1 cellular context compared by ENCODE assay signal in genomic region chr11:19972637-19973036, GRCh38.
TF ChIP-seq lines count a peak whose summit lies in the region.

No MANE protein-coding gene starts in this region.

TF ChIP-seq in A549, 52 proteins besides CTCF, POLR2A, EP300 and RAD21 (continued from another document):
- TF ChIP-seq ATOH8 (CRISPR knock-in tag; IDR thresholded peaks at IDR 0.05; ENCODE audit: low read depth) (no peak), RNF2 (IDR thresholded peaks at IDR 0.05; ENCODE audit: borderline replicate concordance, low read depth) (no peak)
